In genomic region chr5:140840978-140841962, GRCh38 we compare ENCODE assay signal across 8 cellular contexts. TPM values are rescaled to one million over a fixed set of nuclear protein-coding genes. Genes with fewer than 3 reads are reported as not detected.
DNase-seq lines count a peak whose midpoint lies in the region; ATAC-seq and TF ChIP-seq lines count a peak whose summit lies in the region.
"Had no signal": no experiment of that assay in that cellular context is flagged by ENCODE, and none has a peak within 500 bp of the region (broad histone marks: within the 10 kb centered on the region; RNA-seq: fewer than 3 reads in every experiment).

A gene with protein sequence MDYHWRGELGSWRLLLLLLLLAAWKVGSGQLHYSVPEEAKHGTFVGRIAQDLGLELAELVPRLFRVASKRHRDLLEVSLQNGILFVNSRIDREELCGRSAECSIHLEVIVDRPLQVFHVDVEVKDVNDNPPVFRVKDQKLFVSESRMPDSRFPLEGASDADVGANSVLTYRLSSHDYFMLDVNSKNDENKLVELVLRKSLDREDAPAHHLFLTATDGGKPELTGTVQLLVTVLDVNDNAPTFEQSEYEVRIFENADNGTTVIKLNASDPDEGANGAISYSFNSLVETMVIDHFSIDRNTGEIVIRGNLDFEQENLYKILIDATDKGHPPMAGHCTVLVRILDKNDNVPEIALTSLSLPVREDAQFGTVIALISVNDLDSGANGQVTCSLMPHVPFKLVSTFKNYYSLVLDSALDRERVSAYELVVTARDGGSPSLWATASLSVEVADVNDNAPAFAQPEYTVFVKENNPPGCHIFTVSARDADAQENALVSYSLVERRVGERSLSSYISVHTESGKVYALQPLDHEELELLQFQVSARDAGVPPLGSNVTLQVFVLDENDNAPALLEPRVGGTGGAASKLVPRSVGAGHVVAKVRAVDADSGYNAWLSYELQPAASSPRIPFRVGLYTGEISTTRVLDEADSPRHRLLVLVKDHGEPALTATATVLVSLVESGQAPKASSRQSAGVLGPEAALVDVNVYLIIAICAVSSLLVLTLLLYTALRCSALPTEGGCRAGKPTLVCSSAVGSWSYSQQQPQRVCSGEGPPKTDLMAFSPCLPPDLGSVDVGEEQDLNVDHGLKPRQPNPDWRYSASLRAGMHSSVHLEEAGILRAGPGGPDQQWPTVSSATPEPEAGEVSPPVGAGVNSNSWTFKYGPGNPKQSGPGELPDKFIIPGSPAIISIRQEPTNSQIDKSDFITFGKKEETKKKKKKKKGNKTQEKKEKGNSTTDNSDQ (plus strand): TSS chr5:140841187. CDS start chr5:140841322, 135 bp downstream.

- no peak within 1 kb of the TSS for H3K18ac ChIP-seq in mesenchymal stem cell (ENCODE audit: low read depth in 1 of 2, low read length in 2 of 2)

- no peak within 1 kb of the TSS for H2BK120ac ChIP-seq in mesenchymal stem cell (ENCODE audit: low read depth, low read length)

- H2AFZ ChIP-seq in Loucy (ENCODE audit: low read length): no peak within 1 kb of the TSS
- no peak within 1 kb of the TSS for H2AFZ ChIP-seq in mesenchymal stem cell (ENCODE audit: low read depth, low read length)

- no peak within 1 kb of the TSS for H4K8ac ChIP-seq in mesenchymal stem cell (ENCODE audit: low read length)

- H4K91ac ChIP-seq in mesenchymal stem cell (ENCODE audit: low read length): no peak within 1 kb of the TSS

- H3K79me1 ChIP-seq in mesenchymal stem cell (replicated peaks; ENCODE audit: low read length, poor library complexity, severe bottlenecking): no peaks in the 10 kb centered on the region

- H4K20me1 ChIP-seq in Loucy (ENCODE audit: insufficient read depth, low read length, poor library complexity, severe bottlenecking): no peaks in the 10 kb centered on the region

- no peak within 1 kb of the TSS for H2BK5ac ChIP-seq in mesenchymal stem cell (ENCODE audit: low read depth, low read length, poor library complexity, severe bottlenecking)

- no peak within 1 kb of the TSS for H3K27ac ChIP-seq in mesenchymal stem cell (ENCODE audit: low read length, poor library complexity, severe bottlenecking)
- H3K27ac ChIP-seq: cardiac muscle cell had no signal

- H3K36me3 ChIP-seq in Loucy (ENCODE audit: insufficient read depth, low read length) (no peaks in the 10 kb centered on the region), mesenchymal stem cell (ENCODE audit: control insufficient read depth in 1 of 2, insufficient read depth in 2 of 2, low read depth in 1 of 2, low read length in 2 of 2) (peaks cover 0 to 14% of the 10 kb centered on the region in 2 experiments)
- H3K36me3 ChIP-seq: cardiac muscle cell had no signal

- H2BK12ac ChIP-seq in mesenchymal stem cell (ENCODE audit: low read length in 2 of 2): no peak within 1 kb of the TSS

- H3K79me2 ChIP-seq in Loucy (ENCODE audit: insufficient read depth, low read length): no peaks in the 10 kb centered on the region

- H3K4me2 ChIP-seq in Loucy (ENCODE audit: low read depth, low read length, poor library complexity, severe bottlenecking): no peak within 1 kb of the TSS
- H3K4me2 ChIP-seq in mesenchymal stem cell (ENCODE audit: low read length, poor library complexity, severe bottlenecking): peak within 1 kb of the TSS; percentile 55

- H3K14ac ChIP-seq in mesenchymal stem cell (ENCODE audit: low read length in 2 of 2): no peak within 1 kb of the TSS

- H3K4ac ChIP-seq in mesenchymal stem cell (ENCODE audit: low read depth in 1 of 2, low read length in 2 of 2): no peak within 1 kb of the TSS

- DNase-seq in mesenchymal stem cell (peak; percentile 55), NCI-H128 (lab: John Stamatoyannopoulos, UW; ENCODE audit: unreplicated experiment) (no peak)

- no peak for ATAC-seq in HG03378 (IDR thresholded peaks at IDR 0.05; ENCODE audit: unreplicated experiment)
- no peak for ATAC-seq in HG03135 (IDR thresholded peaks at IDR 0.05; ENCODE audit: unreplicated experiment)

- H3K9me3 ChIP-seq in Loucy (ENCODE audit: insufficient read depth, low read depth, low read length): no peaks in the 10 kb centered on the region
- H3K9me3 ChIP-seq in mesenchymal stem cell (ENCODE audit: control insufficient read depth, low read length): peaks cover 39% of the 10 kb centered on the region

- TF ChIP-seq CTCF in GM12872 (IDR thresholded peaks at IDR 0.05; ENCODE audit: insufficient read depth, low read depth, low read length) (peak; percentile 25; the same call in 1 of the 3 replicates), Loucy (conservative IDR thresholded peaks at IDR 0.05; ENCODE audit: low read length) (peak; percentile 60), WI38 (IDR thresholded peaks at IDR 0.05; ENCODE audit: low read depth, low read length) (peak; percentile 21; the same call in 1 of the 2 replicates)

- H3K23ac ChIP-seq in mesenchymal stem cell (ENCODE audit: low read length in 2 of 2): no peak within 1 kb of the TSS

- no peak within 1 kb of the TSS for H2AK5ac ChIP-seq in mesenchymal stem cell (ENCODE audit: low read length, severe bottlenecking)

- H3F3A ChIP-seq in Loucy (ENCODE audit: low read depth): no peaks in the 10 kb centered on the region

- H3K4me3 ChIP-seq in Loucy (ENCODE audit: low read length, poor library complexity, severe bottlenecking): no peak within 1 kb of the TSS
- H3K4me3 ChIP-seq in WI38 (ENCODE audit: low read depth, low read length): no peak within 1 kb of the TSS
- H3K4me3 ChIP-seq in mesenchymal stem cell (ENCODE audit: insufficient read depth in 1 of 2, low read depth in 1 of 2, low read length in 2 of 2): peak within 1 kb of the TSS in 1 of 2 experiments; percentile 36
- H3K4me3 ChIP-seq: cardiac muscle cell had no signal

- H3K4me1 ChIP-seq in Loucy (ENCODE audit: insufficient read depth, low read length, poor library complexity, severe bottlenecking) (no peaks in the 10 kb centered on the region), mesenchymal stem cell (ENCODE audit: control insufficient read depth, insufficient read depth, low read depth, low read length) (no peaks in the 10 kb centered on the region)

- H3K9ac ChIP-seq in Loucy (ENCODE audit: low read depth, low read length, poor library complexity, severe bottlenecking) (no peak within 1 kb of the TSS), mesenchymal stem cell (ENCODE audit: low read length) (no peak within 1 kb of the TSS)

- H2BK15ac ChIP-seq in mesenchymal stem cell (ENCODE audit: low read depth, poor library complexity, severe bottlenecking): no peak within 1 kb of the TSS

- WGBS in mesenchymal stem cell: 69% methylated on average over 45 of the region's 47 CpGs

- no peaks in the 10 kb centered on the region for H3K9me2 ChIP-seq in Loucy (replicated peaks; ENCODE audit: low read depth, low read length)

- H3K27me3 ChIP-seq in Loucy (ENCODE audit: insufficient read depth, low read length, poor library complexity, severe bottlenecking) (no peaks in the 10 kb centered on the region), mesenchymal stem cell (ENCODE audit: control insufficient read depth in 1 of 2, insufficient read depth in 1 of 2, low read length in 2 of 2) (no peaks in the 10 kb centered on the region)
- H3K27me3 ChIP-seq: cardiac muscle cell had no signal

RNA-seq across cellular contexts. Expression of the gene that starts here (rescaled TPM):
- 0.22 TPM for polyA plus RNA-seq in mesenchymal stem cell (2013, experiment 1 of 2)
- polyA plus RNA-seq in mesenchymal stem cell (2013, experiment 2 of 2): 0.30 TPM
